In the genomic region with DNA sequence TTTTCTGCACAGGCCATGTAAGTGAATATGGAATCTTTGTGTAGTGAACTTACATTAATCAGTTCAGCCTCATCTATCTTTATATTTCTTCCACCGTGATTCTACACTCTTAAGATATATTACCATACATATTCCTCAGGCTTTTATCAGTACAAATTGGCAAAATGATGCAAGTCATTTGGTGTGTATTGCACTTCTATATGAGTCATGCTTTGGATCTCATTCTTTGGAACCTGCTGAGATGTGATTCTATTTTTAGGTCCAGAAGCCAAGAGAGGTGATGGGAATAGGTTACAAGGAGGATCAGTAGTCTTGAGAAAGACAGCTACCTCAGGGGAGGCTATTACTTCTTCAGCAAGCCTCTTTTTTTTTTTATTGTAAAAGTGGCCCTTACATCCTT, we compare ENCODE assay signal across 1 cellular context.
TF ChIP-seq lines count a peak whose summit lies in the region.

No MANE protein-coding gene starts in this region.

TF ChIP-seq in HCT116, 20 proteins besides CTCF, POLR2A, EP300 and RAD21 (continued from another document):
- 0 out of 2 replicates have a peak, but pooled peaks have one; percentile 25 for TF ChIP-seq JUND (IDR thresholded peaks at IDR 0.05)
